In genomic region chr5:134620634-134621033, GRCh38 we compare ENCODE assay signal across 17 cellular contexts.
"Had no signal": no experiment of that assay in that cellular context is flagged by ENCODE, and none has a peak within 500 bp of the region (broad histone marks: within the 10 kb centered on the region; RNA-seq: fewer than 3 reads in every experiment).

No MANE protein-coding gene starts in this region.

- ATAC-seq: esophagus mucosa had no signal

- DNase-seq: effector memory CD4-positive, alpha-beta T cell; immature natural killer cell; left ventricle myocardium inferior; mesendoderm; naive B cell; posterior cingulate gyrus; small intestine; stimulated activated CD4-positive, alpha-beta T cell treated with anti-CD3 and anti-CD28 coated beads, Interleukin-12 subunit alpha, Interleukin-12 subunit beta, amount 100 ng/mL, for 4 hours; stimulated activated naive CD4-positive, alpha-beta T cell; stomach; substantia nigra; transverse colon had no signal

- H3K4me1 Mint-ChIP-seq: nephron had no signal

- H3K27ac ChIP-seq: left ventricle myocardium inferior, right atrium auricular region, thoracic aorta, transverse colon had no signal

- H3K4me3 Mint-ChIP-seq: immature natural killer cell, naive B cell, nephron had no signal

- H3K9me3 Mint-ChIP-seq: immature natural killer cell, naive B cell, nephron had no signal

- H3K27me3 ChIP-seq: right atrium auricular region, stomach, transverse colon had no signal

- H3K27ac Mint-ChIP-seq: immature natural killer cell, nephron had no signal

- H3K4me3 ChIP-seq: left ventricle myocardium inferior, lung, right atrium auricular region, stomach, thoracic aorta, transverse colon had no signal

- H3K9me3 ChIP-seq: left ventricle myocardium inferior, right atrium auricular region, stomach, thoracic aorta, transverse colon had no signal

- H3K27me3 Mint-ChIP-seq: naive B cell had no signal
